8 cellular contexts compared by ENCODE assay signal in genomic region chr7:142516038-142516501, GRCh38.
A peak's percentile ranks its signal among the peaks of the same experiment; 100 is the strongest.
DNase-seq lines count a peak whose midpoint lies in the region; ATAC-seq and TF ChIP-seq lines count a peak whose summit lies in the region.

No MANE protein-coding gene starts in this region.

- no peaks in the 10 kb centered on the region for H3K79me2 ChIP-seq in parathyroid adenoma

- H3K4me1 Mint-ChIP-seq in WTC11: peaks cover 9% of the 10 kb centered on the region

- CTCF ChIA-PET in WTC11 (lab: Charles Lee): interaction anchor here (0.6 to 2.8 kb wide), 45 partner anchors 8 to 540 kb away, joined by 3 to 50 read pairs (median 4); no protein-coding TSS in a partner anchor

- H3K9me3 Mint-ChIP-seq in WTC11: no peaks in the 10 kb centered on the region

- peak overlapping the region; percentile 10 for H3K4me2 ChIP-seq in parathyroid adenoma (ENCODE audit: low read length)

- TF ChIP-seq CTCF in WTC11 (IDR thresholded peaks at IDR 0.05): peak; percentile 41; the same call in 1 of the 2 replicates
- peak; percentile 90 for TF ChIP-seq CTCF in parathyroid adenoma (IDR thresholded peaks at IDR 0.05)

- no peaks in the 10 kb centered on the region for H3K36me3 ChIP-seq in parathyroid adenoma (ENCODE audit: control insufficient read depth, insufficient read depth, low read length)

- H3K27me3 Mint-ChIP-seq in WTC11 (ENCODE audit: low read depth): peaks cover 5% of the 10 kb centered on the region; the same call in 1 of the 2 replicates

- DNase-seq in COLO829 (ENCODE audit: low spot score) (peak; percentile 75), NCI-H1417 (lab: John Stamatoyannopoulos, UW) (peak; percentile 16 to 73 (median 67)), WTC11 (ENCODE audit: low spot score) (peak; percentile 26), foreskin melanocyte (peak; percentile 28), T-helper 9 cell (no peak)

- H3K4me3 Mint-ChIP-seq in WTC11: no peak overlapping the region

- no peak overlapping the region for H3K9ac ChIP-seq in parathyroid adenoma

- peak; percentile 93 for ATAC-seq in GM18520 (IDR thresholded peaks at IDR 0.05; ENCODE audit: unreplicated experiment)
- ATAC-seq in HG02885 (IDR thresholded peaks at IDR 0.05; ENCODE audit: poor library complexity, unreplicated experiment): peak; percentile 95
- ATAC-seq in WTC11: peak; percentile 92

- no peaks in the 10 kb centered on the region for H3K27me3 ChIP-seq in parathyroid adenoma (ENCODE audit: control insufficient read depth, insufficient read depth, low read length)

- H3K4me1 ChIP-seq in parathyroid adenoma: peaks cover 38% of the 10 kb centered on the region

- H3K9me3 ChIP-seq in parathyroid adenoma (ENCODE audit: control insufficient read depth, low read length): no peaks in the 10 kb centered on the region

- peak overlapping the region; percentile 9 for H2AFZ ChIP-seq in parathyroid adenoma

- H3K27ac ChIP-seq in parathyroid adenoma: peak overlapping the region; percentile 74

- H3K27ac Mint-ChIP-seq in WTC11: no peak overlapping the region

- POLR2A ChIA-PET in WTC11 (lab: Charles Lee): no interaction called here

- H3K4me3 ChIP-seq in parathyroid adenoma (ENCODE audit: low read depth, low read length): no peak overlapping the region

- H3K36me3 Mint-ChIP-seq in WTC11: no peaks in the 10 kb centered on the region

TF ChIP-seq in WTC11, 78 proteins besides CTCF, POLR2A, EP300 and RAD21:
- no peak for TF ChIP-seq JUN (CRISPR knock-in tag; IDR thresholded peaks at IDR 0.05)
